21 cellular contexts compared by ENCODE assay signal in the genomic region with DNA sequence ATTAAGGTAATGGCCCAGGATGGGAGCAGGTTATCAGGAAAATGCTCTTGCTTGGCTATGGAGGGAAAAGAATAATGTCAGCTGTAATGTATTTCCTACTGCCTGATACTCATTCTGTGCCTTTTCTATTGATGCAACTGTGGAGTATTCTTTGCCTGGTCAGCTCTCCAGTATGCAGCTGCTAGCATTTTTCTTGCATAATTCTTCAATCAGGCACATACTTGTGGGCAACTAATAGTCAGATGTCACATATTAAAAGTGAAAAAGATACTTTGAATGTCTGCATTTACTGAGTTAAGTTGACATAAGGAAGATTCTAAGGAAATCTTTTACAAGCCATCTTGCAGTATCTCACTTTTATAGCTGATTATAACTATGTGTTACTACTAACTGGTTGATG. TPM values are rescaled to one million over a fixed set of nuclear protein-coding genes. Genes with fewer than 3 reads are reported as not detected.
DNase-seq lines count a peak whose midpoint lies in the region; ATAC-seq, FAIRE-seq and TF ChIP-seq lines count a peak whose summit lies in the region.
"Had no signal": no experiment of that assay in that cellular context is flagged by ENCODE, and none has a peak within 500 bp of the region (broad histone marks: within the 10 kb centered on the region; RNA-seq: fewer than 3 reads in every experiment).

No MANE protein-coding gene starts in this region.

- TF ChIP-seq POLR2A in HepG2 (IDR thresholded peaks at IDR 0.05; ENCODE audit: insufficient read depth in 1 of 2, low read depth in 2 of 2, low read length in 2 of 2) (no peak), stomach (IDR thresholded peaks at IDR 0.05) (no peak)

- no peak overlapping the region for H3K9ac ChIP-seq in HepG2 (ENCODE audit: insufficient read depth, low read depth, low read length)

- intact Hi-C loops in HepG2 (cut with micrococcal nuclease; ENCODE audit: unreplicated experiment), result no loop called here
- intact Hi-C loops in A673 (cut with micrococcal nuclease; ENCODE audit: unreplicated experiment), result no loop called here
- intact Hi-C loops in stomach (cut with DNase I; ENCODE audit: low total_unique reads), result no loop called here

- no peak overlapping the region for H3K4me3 ChIP-seq in HepG2 (replicated peaks in 1 of 3; ENCODE audit: insufficient read depth in 1 of 3, low read depth in 2 of 3, low read length in 3 of 3)
- H3K4me3 ChIP-seq in A673 (ENCODE audit: low read depth, low read length, poor library complexity, severe bottlenecking), result no peak overlapping the region
- H3K4me3 ChIP-seq in stomach, result no peak overlapping the region
- H3K4me3 ChIP-seq: K562, Peyer's patch had no signal

- TF ChIP-seq RAD21 in HepG2 (CRISPR knock-in tag; IDR thresholded peaks at IDR 0.05), result no peak

- H2AFZ ChIP-seq in HepG2 (ENCODE audit: low read length), result no peak overlapping the region

- no peak overlapping the region for H3K4me2 ChIP-seq in HepG2 (ENCODE audit: low read depth, low read length)

- no peaks in the 10 kb centered on the region; a peak in 1 of 5 replicates for H3K36me3 ChIP-seq in HepG2 (replicated peaks in 1 of 2; ENCODE audit: control insufficient read depth in 1 of 2, insufficient read depth in 2 of 2, low read length in 2 of 2)
- no peaks in the 10 kb centered on the region for H3K36me3 ChIP-seq in A673 (ENCODE audit: insufficient read depth, low read length, poor library complexity, severe bottlenecking)
- peaks cover 0 to 5% (median 2%) of the 10 kb centered on the region in 4 donors for H3K36me3 ChIP-seq in stomach

- in situ Hi-C loops in HepG2 (cut with HindIII; ENCODE audit: extremely low pct_ligation_motif_present, low pct_unique_long_range_greater_than_20kb), result no loop called here

- DNase-seq in GM04503 (ENCODE audit: low read depth), result peak; percentile 75
- DNase-seq in amniotic epithelial cell (ENCODE audit: low read depth), result peak; percentile 69
- peak; percentile 83 for DNase-seq in fibroblast of peridontal ligament (ENCODE audit: extremely low read depth)
- peak; percentile 13 for DNase-seq in renal cortical epithelial cell (ENCODE audit: low read depth)
- DNase-seq in NCI-H1417 treated with DMSO at 0.1 percent for 48 hours (lab: John Stamatoyannopoulos, UW), result no peak
- no peak for DNase-seq in HepG2 (ENCODE audit: low spot score)
- DNase-seq in A673 (ENCODE audit: low spot score), result no peak
- DNase-seq in stomach, result no peak
- DNase-seq: activated CD4-positive, alpha-beta T cell treated with anti-CD3 and anti-CD28 coated beads, Interleukin-2, amount 50 U/mL, for 48 hours; activated T-cell treated with anti-CD3 and anti-CD28 coated beads, Interleukin-2, amount 50 U/mL, for 24 hours; DMS153; endodermal cell; head of caudate nucleus; islet precursor cell; midbrain; NCI-H1092; NCI-H774; Peyer's patch; right cardiac atrium had no signal

- H3K9me3 ChIP-seq in HepG2 (ENCODE audit: low read length) (no peaks in the 10 kb centered on the region), A673 (ENCODE audit: low read depth, low read length, poor library complexity, severe bottlenecking) (no peaks in the 10 kb centered on the region), stomach (no peaks in the 10 kb centered on the region)
- H3K9me3 ChIP-seq: neutrophil, Peyer's patch had no signal

- TF ChIP-seq CTCF in HepG2 (CRISPR knock-in tag; IDR thresholded peaks at IDR 0.05), result no peak
- TF ChIP-seq CTCF in A673 (conservative IDR thresholded peaks at IDR 0.05; ENCODE audit: low read depth, low read length), result no peak
- TF ChIP-seq CTCF in stomach (IDR thresholded peaks at IDR 0.05), result no peak

- no peak overlapping the region for H3K27ac ChIP-seq in HepG2 (ENCODE audit: extremely low read length, insufficient read depth, low read length)
- no peak overlapping the region for H3K27ac ChIP-seq in A673 (ENCODE audit: low read depth, low read length, poor library complexity, severe bottlenecking)
- H3K27ac ChIP-seq in stomach, result no peak overlapping the region
- H3K27ac ChIP-seq: neutrophil, Peyer's patch had no signal

- POLR2A ChIA-PET in HepG2 (lab: Yijun Ruan, JAX) (no interaction called here), A673 (lab: Charles Lee; ENCODE audit: low non-redundant PET) (no interaction called here)

- H3K27me3 ChIP-seq in HepG2 (ENCODE audit: control insufficient read depth in 1 of 2, insufficient read depth in 2 of 2, low read length in 2 of 2), result no peaks in the 10 kb centered on the region
- H3K27me3 ChIP-seq in A673 (replicated peaks; ENCODE audit: insufficient read depth, low read depth, low read length, poor library complexity), result no peaks in the 10 kb centered on the region
- no peaks in the 10 kb centered on the region for H3K27me3 ChIP-seq in stomach
- H3K27me3 ChIP-seq: neutrophil, Peyer's patch had no signal

- CTCF ChIA-PET in HepG2 (lab: Yijun Ruan, JAX; ENCODE audit: low intra/inter-chr PET ratio, low total read pairs) (no interaction called here), A673 (lab: Charles Lee) (no interaction called here)

- BruUV-seq in HepG2 (replicated peaks; lab: Mats Ljungman, UMichigan) (no TSS peak), A673 (replicated peaks; lab: Mats Ljungman, UMichigan) (no TSS peak)

- H4K20me1 ChIP-seq in HepG2 (ENCODE audit: insufficient read depth, low read length), result no peaks in the 10 kb centered on the region

- TF ChIP-seq EP300 in HepG2 (IDR thresholded peaks at IDR 0.05; ENCODE audit: low read depth in 2 of 2, low read length in 2 of 2) (no peak), HepG2 (CRISPR knock-in tag; IDR thresholded peaks at IDR 0.05; ENCODE audit: borderline replicate concordance) (no peak), stomach (IDR thresholded peaks at IDR 0.05) (no peak)

- no peaks in the 10 kb centered on the region for H3K79me2 ChIP-seq in HepG2 (ENCODE audit: insufficient read depth, low read length)

- ATAC-seq in HepG2, result no peak
- ATAC-seq: K562, right cardiac atrium had no signal

- H3K4me1 ChIP-seq in HepG2 (ENCODE audit: insufficient read depth, low read length) (no peaks in the 10 kb centered on the region), A673 (ENCODE audit: insufficient read depth, low read length, poor library complexity, severe bottlenecking) (no peaks in the 10 kb centered on the region), stomach (peaks cover 0 to 6% (median 2%) of the 10 kb centered on the region in 4 donors)
- H3K4me1 ChIP-seq: Peyer's patch had no signal

- no peak for FAIRE-seq in HepG2 (lab: Jason Lieb, UNC)
- FAIRE-seq: K562 had no signal

RNA-seq across cellular contexts. Expression of gene CD80, which starts 29.5 kb away (rescaled TPM):
- total RNA-seq in renal cortical epithelial cell, result not detected in 2 replicates
- total RNA-seq in HepG2 (2016; rRNA removed; fragmentation: Illumina TruSeq; extraction: Trizol), result not detected in 2 replicates
- not detected in 2 replicates for total RNA-seq in HepG2 (2016; cell fraction: cytosol; rRNA removed; fragmentation: Illumina TruSeq; extraction: Trizol; ENCODE audit: low read depth)
- not detected in 2 replicates for total RNA-seq in HepG2 (2016; cell fraction: insoluble cytoplasmic fraction; rRNA removed; fragmentation: Illumina TruSeq; extraction: Trizol)
- not detected in 2 replicates for total RNA-seq in HepG2 (2016; cell fraction: membrane; rRNA removed; fragmentation: Illumina TruSeq; extraction: Trizol)
- not detected in 2 replicates for total RNA-seq in HepG2 (2016; cell fraction: nucleus; rRNA removed; fragmentation: Illumina TruSeq; extraction: Trizol)
- polyA plus RNA-seq in HepG2 (2011; rRNA removed), result not detected in 2 replicates
- not detected in 2 replicates for polyA plus RNA-seq in HepG2 (2011; cell fraction: cytosol; rRNA removed)
- not detected in 2 replicates for polyA plus RNA-seq in HepG2 (2011; cell fraction: nucleus; rRNA removed)
- polyA plus RNA-seq in HepG2 (2012), result not detected in 2 replicates
- polyA plus RNA-seq in HepG2 (2016; cell fraction: cytosol; fragmentation: Illumina TruSeq; extraction: Trizol; ENCODE audit: low read depth), result not detected in 2 replicates
- polyA plus RNA-seq in HepG2 (2016; cell fraction: insoluble cytoplasmic fraction; fragmentation: Illumina TruSeq; extraction: Trizol; ENCODE audit: low read depth), result not detected in 2 replicates
- polyA plus RNA-seq in HepG2 (2016; cell fraction: membrane; fragmentation: Illumina TruSeq; extraction: Trizol; ENCODE audit: low read depth), result not detected in 2 replicates
- polyA plus RNA-seq in HepG2 (2016; cell fraction: nucleus; fragmentation: Illumina TruSeq; extraction: Trizol; ENCODE audit: insufficient read depth, low read depth), result not detected in 2 replicates
- polyA minus RNA-seq in HepG2 (2011; rRNA and poly(A)+ RNA removed; ENCODE audit: low replicate concordance), result not detected in 2 replicates
- not detected in 2 replicates for polyA minus RNA-seq in HepG2 (2011; cell fraction: cytosol; rRNA and poly(A)+ RNA removed)
- polyA minus RNA-seq in HepG2 (2011; cell fraction: nucleus; rRNA and poly(A)+ RNA removed), result not detected in 2 replicates
- not detected in 2 replicates for total RNA-seq in A673 (2021)
- 1 to 10 TPM in 2 of 5 donors, under 1 TPM in 2, not detected in 1; 0.14 to 9.9 (median 1.4) TPM for total RNA-seq in stomach
- under 1 TPM in 2 of 3 donors, not detected in 1; 0.19 to 0.25 TPM for polyA plus RNA-seq in stomach

RNA-seq across cellular contexts. Expression of gene TIMMDC1, which starts 31.5 kb away (rescaled TPM):
- 57.7 and 79.2 TPM in 2 replicates for total RNA-seq in renal cortical epithelial cell
- 77.8 and 78.2 TPM in 2 replicates for total RNA-seq in HepG2 (2016; rRNA removed; fragmentation: Illumina TruSeq; extraction: Trizol)
- total RNA-seq in HepG2 (2016; cell fraction: cytosol; rRNA removed; fragmentation: Illumina TruSeq; extraction: Trizol; ENCODE audit: low read depth), result 22.6 and 30.9 TPM in 2 replicates
- total RNA-seq in HepG2 (2016; cell fraction: insoluble cytoplasmic fraction; rRNA removed; fragmentation: Illumina TruSeq; extraction: Trizol), result 79.0 and 81.0 TPM in 2 replicates
- 54.0 and 62.0 TPM in 2 replicates for total RNA-seq in HepG2 (2016; cell fraction: membrane; rRNA removed; fragmentation: Illumina TruSeq; extraction: Trizol)
- total RNA-seq in HepG2 (2016; cell fraction: nucleus; rRNA removed; fragmentation: Illumina TruSeq; extraction: Trizol), result 45.2 and 47.9 TPM in 2 replicates
- 41.9 and 50.0 TPM in 2 replicates for polyA plus RNA-seq in HepG2 (2011; rRNA removed)
- 40.2 and 43.5 TPM in 2 replicates for polyA plus RNA-seq in HepG2 (2011; cell fraction: cytosol; rRNA removed)
- polyA plus RNA-seq in HepG2 (2011; cell fraction: nucleus; rRNA removed), result 46.3 and 51.0 TPM in 2 replicates
- 37.3 and 63.6 TPM in 2 replicates for polyA plus RNA-seq in HepG2 (2012)
- polyA plus RNA-seq in HepG2 (2016; cell fraction: cytosol; fragmentation: Illumina TruSeq; extraction: Trizol; ENCODE audit: low read depth), result 30.9 and 42.2 TPM in 2 replicates
- polyA plus RNA-seq in HepG2 (2016; cell fraction: insoluble cytoplasmic fraction; fragmentation: Illumina TruSeq; extraction: Trizol; ENCODE audit: low read depth), result 74.7 and 81.2 TPM in 2 replicates
- polyA plus RNA-seq in HepG2 (2016; cell fraction: membrane; fragmentation: Illumina TruSeq; extraction: Trizol; ENCODE audit: low read depth), result 45.4 and 51.3 TPM in 2 replicates
- 89.5 and 98.9 TPM in 2 replicates for polyA plus RNA-seq in HepG2 (2016; cell fraction: nucleus; fragmentation: Illumina TruSeq; extraction: Trizol; ENCODE audit: insufficient read depth, low read depth)
- 49.3 and 54.0 TPM in 2 replicates for polyA minus RNA-seq in HepG2 (2011; rRNA and poly(A)+ RNA removed; ENCODE audit: low replicate concordance)
- polyA minus RNA-seq in HepG2 (2011; cell fraction: cytosol; rRNA and poly(A)+ RNA removed), result 21.8 and 22.8 TPM in 2 replicates
- 29.0 and 29.6 TPM in 2 replicates for polyA minus RNA-seq in HepG2 (2011; cell fraction: nucleus; rRNA and poly(A)+ RNA removed)
- 96.7 and 97.8 TPM in 2 replicates for total RNA-seq in A673 (2021)
- total RNA-seq in stomach, result 100 to 1,000 TPM in 1 of 5 donors, 10 to 100 TPM in 4; 26.3 to 165 (median 75.8) TPM
- polyA plus RNA-seq in stomach, result 10 to 100 TPM; 55.5 to 66.6 (median 62.6) TPM

RNA-seq across cellular contexts. Expression of gene ADPRH, which starts 49.4 kb away (rescaled TPM):
- total RNA-seq in renal cortical epithelial cell (6.6 and 7.8 TPM in 2 replicates), HepG2 (2016; rRNA removed; fragmentation: Illumina TruSeq; extraction: Trizol) (0.15 TPM in 1 of 2 replicates, not detected in the other), A673 (2021) (0.37 TPM in 2 replicates), stomach (10 to 100 TPM in 1 of 5 donors, 1 to 10 TPM in 2, under 1 TPM in 1, not detected in 1; 0.89 to 21.4 (median 2.8) TPM)
- not detected in 2 replicates for total RNA-seq in HepG2 (2016; cell fraction: cytosol; rRNA removed; fragmentation: Illumina TruSeq; extraction: Trizol; ENCODE audit: low read depth)
- 0.04 and 0.07 TPM in 2 replicates for total RNA-seq in HepG2 (2016; cell fraction: insoluble cytoplasmic fraction; rRNA removed; fragmentation: Illumina TruSeq; extraction: Trizol)
- not detected in 2 replicates for total RNA-seq in HepG2 (2016; cell fraction: membrane; rRNA removed; fragmentation: Illumina TruSeq; extraction: Trizol)
- 0.16 TPM in 1 of 2 replicates, not detected in the other for total RNA-seq in HepG2 (2016; cell fraction: nucleus; rRNA removed; fragmentation: Illumina TruSeq; extraction: Trizol)
- polyA plus RNA-seq in HepG2 (2011; rRNA removed) (0.01 and 0.07 TPM in 2 replicates), stomach (1 to 10 TPM; 1.8 to 3.7 (median 2.5) TPM)
- polyA plus RNA-seq in HepG2 (2011; cell fraction: cytosol; rRNA removed), result 0.01 and 0.10 TPM in 2 replicates
- polyA plus RNA-seq in HepG2 (2011; cell fraction: nucleus; rRNA removed), result 0.09 and 0.13 TPM in 2 replicates
- 0.04 TPM in 1 of 2 replicates, not detected in the other for polyA plus RNA-seq in HepG2 (2012)
- not detected in 2 replicates for polyA plus RNA-seq in HepG2 (2016; cell fraction: cytosol; fragmentation: Illumina TruSeq; extraction: Trizol; ENCODE audit: low read depth)
- polyA plus RNA-seq in HepG2 (2016; cell fraction: insoluble cytoplasmic fraction; fragmentation: Illumina TruSeq; extraction: Trizol; ENCODE audit: low read depth), result 0.09 TPM in 1 of 2 replicates, not detected in the other
- 0.03 TPM in 1 of 2 replicates, not detected in the other for polyA plus RNA-seq in HepG2 (2016; cell fraction: membrane; fragmentation: Illumina TruSeq; extraction: Trizol; ENCODE audit: low read depth)
- polyA plus RNA-seq in HepG2 (2016; cell fraction: nucleus; fragmentation: Illumina TruSeq; extraction: Trizol; ENCODE audit: insufficient read depth, low read depth), result 0.18 TPM in 1 of 2 replicates, not detected in the other
- polyA minus RNA-seq in HepG2 (2011; rRNA and poly(A)+ RNA removed; ENCODE audit: low replicate concordance), result not detected in 2 replicates
- polyA minus RNA-seq in HepG2 (2011; cell fraction: cytosol; rRNA and poly(A)+ RNA removed), result not detected in 2 replicates
- polyA minus RNA-seq in HepG2 (2011; cell fraction: nucleus; rRNA and poly(A)+ RNA removed), result not detected in 2 replicates

Comparison
In these comparisons a context has a peak if more than half of its experiments do, and no peak if none do; other contexts are left out.
1. DNase-seq: peak in GM04503 (single experiment), amniotic epithelial cell (single experiment), fibroblast of peridontal ligament (single experiment) and renal cortical epithelial cell (single experiment); none in NCI-H1417 treated with DMSO at 0.1 percent for 48 hours (single experiment), HepG2 (single experiment), A673 (single experiment) and stomach (single experiment).